Comparison of ENCODE assay signal across 20 cellular contexts in genomic region chr2:141041281-141041680, GRCh38.
"Had no signal": no experiment of that assay in that cellular context is flagged by ENCODE, and none has a peak within 500 bp of the region (broad histone marks: within the 10 kb centered on the region; RNA-seq: fewer than 3 reads in every experiment).

No MANE protein-coding gene starts in this region.

- DNase-seq: activated CD4-positive, alpha-beta T cell treated with anti-CD3 and anti-CD28 coated beads for 48 hours; activated CD8-positive, alpha-beta T cell treated with anti-CD3 and anti-CD28 coated beads for 36 hours; activated effector memory CD4-positive, alpha-beta T cell treated with Interleukin-2 at 50 U/mL for 16 hours; activated naive CD4-positive, alpha-beta T cell treated with anti-CD3 and anti-CD28 coated beads, Interleukin-2, amount 50 U/mL, for 16 hours; activated T-cell treated with anti-CD3 and anti-CD28 coated beads, Interleukin-2, amount 50 U/mL, for 4 hours; colonic mucosa; foreskin keratinocyte; head of caudate nucleus; immature natural killer cell; left cardiac atrium; naive B cell; pancreas; stimulated activated CD4-positive, alpha-beta T cell treated with anti-CD3 and anti-CD28 coated beads, Interleukin-1b, Interleukin-23, amount 100 ng/mL, for 48 hours; stomach; T-helper 2 cell; testis; upper lobe of left lung had no signal

- H3K4me3 ChIP-seq: colonic mucosa, esophagus muscularis mucosa, lung, pancreas, stomach, testis, upper lobe of left lung had no signal

- ATAC-seq: activated CD8-positive, alpha-beta T cell treated with anti-CD3 and anti-CD28 coated beads for 36 hours; activated T-cell treated with anti-CD3 and anti-CD28 coated beads, Interleukin-2, amount 50 U/mL, for 4 hours; foreskin keratinocyte; left cardiac atrium; pancreas; WTC11 had no signal
